15 cellular contexts compared by ENCODE assay signal in genomic region chr4:185772391-185773093, GRCh38. TPM values are rescaled to one million over a fixed set of nuclear protein-coding genes. Genes with fewer than 3 reads are reported as not detected.
DNase-seq lines count a peak whose midpoint lies in the region; ATAC-seq and TF ChIP-seq lines count a peak whose summit lies in the region.
"Had no signal": no experiment of that assay in that cellular context is flagged by ENCODE, and none has a peak within 500 bp of the region (broad histone marks: within the 10 kb centered on the region; RNA-seq: fewer than 3 reads in every experiment).

No MANE protein-coding gene starts in this region.

- peaks cover 0 to 24% of the 10 kb centered on the region in 2 donors for H3K4me1 ChIP-seq in right atrium auricular region
- peaks cover 30% of the 10 kb centered on the region for H3K4me1 ChIP-seq in hepatocyte (ENCODE audit: insufficient read depth)
- H3K4me1 ChIP-seq in prostate gland (replicated peaks), result no peaks in the 10 kb centered on the region
- peaks cover 2 to 11% of the 10 kb centered on the region in 2 donors for H3K4me1 ChIP-seq in aorta (ENCODE audit: control insufficient read depth in 1 of 2, insufficient read depth in 2 of 2, low read length in 2 of 2)
- peaks cover 3% of the 10 kb centered on the region for H3K4me1 ChIP-seq in ovary (ENCODE audit: insufficient read depth)
- H3K4me1 ChIP-seq: foreskin keratinocyte had no signal

- WGBS in hepatocyte (ENCODE audit: low lambda C conversion rate, missing lambda C conversion rate), result 87% methylated on average over 12 of the region's 12 CpGs
- WGBS in prostate gland, result 67% methylated on average over 12 of the region's 12 CpGs
- WGBS in aorta, 2 donors, result 18 to 54% methylated on average over 12 of the region's 12 CpGs
- WGBS in ovary, 3 donors, result 84 to 89% (median 86%) methylated on average over 12 of the region's 12 CpGs

- TF ChIP-seq CTCF in right atrium auricular region (IDR thresholded peaks at IDR 0.05) (no peak), hepatocyte (IDR thresholded peaks at IDR 0.05; ENCODE audit: poor library complexity) (no peak), prostate gland (IDR thresholded peaks at IDR 0.05) (no peak), ovary (IDR thresholded peaks at IDR 0.05) (no peak)

- ATAC-seq in Right ventricle myocardium inferior (no peak), aorta (ENCODE audit: low FRiP score) (no peak), HG02571 (IDR thresholded peaks at IDR 0.05; ENCODE audit: unreplicated experiment) (no peak)
- ATAC-seq: foreskin keratinocyte had no signal

- H3K4me3 ChIP-seq in right atrium auricular region (peak overlapping the region in 1 of 2 donors; percentile 40), hepatocyte (no peak overlapping the region), prostate gland (no peak overlapping the region), aorta (ENCODE audit: low read length in 2 of 2) (peak overlapping the region; percentile 49 to 71), ovary (no peak overlapping the region)

- TF ChIP-seq POLR2A in prostate gland (IDR thresholded peaks at IDR 0.05) (no peak), ovary (IDR thresholded peaks at IDR 0.05) (no peak)

- H3K79me2 ChIP-seq in hepatocyte, result peaks cover 4% of the 10 kb centered on the region

- intact Hi-C loops in Right ventricle myocardium inferior (cut with DNase I) (loop anchor here (5.0 kb wide), 1 partner anchor 35 kb away; no protein-coding TSS in a partner anchor), prostate gland (cut with DNase I) (loop anchor here (10.0 kb wide), 2 partner anchors 118 to 262 kb away; no protein-coding TSS in a partner anchor), aorta (cut with DNase I) (loop anchor here (5.0 to 10.0 kb wide), 5 partner anchors 35 to 252 kb away; no protein-coding TSS in a partner anchor), ovary (cut with DNase I) (no loop called here)

- H3K4me2 ChIP-seq in hepatocyte, result peak overlapping the region; percentile 71

- no peak overlapping the region for H2AFZ ChIP-seq in hepatocyte

- H3K9me3 ChIP-seq in right atrium auricular region (no peaks in the 10 kb centered on the region), hepatocyte (ENCODE audit: low read depth) (no peaks in the 10 kb centered on the region), prostate gland (no peaks in the 10 kb centered on the region), aorta (ENCODE audit: control insufficient read depth, low read length) (no peaks in the 10 kb centered on the region), ovary (no peaks in the 10 kb centered on the region)

- TF ChIP-seq EP300 in ovary (IDR thresholded peaks at IDR 0.05), result no peak

- DNase-seq in right atrium auricular region (ENCODE audit: low spot score) (no peak), Right ventricle myocardium inferior (ENCODE audit: missing footprints) (no peak), hepatocyte (ENCODE audit: low spot score) (no peak), prostate gland (ENCODE audit: low spot score) (no peak), aorta (no peak), NCI-H1105 treated with DMSO at 0.1 percent for 48 hours (lab: John Stamatoyannopoulos, UW) (no peak), ovary (no peak)
- DNase-seq: ACHN; activated CD4-positive, alpha-beta T cell treated with anti-CD3 and anti-CD28 coated beads, Interleukin-2, amount 50 U/mL, for 4 hours; effector CD4-positive, alpha-beta T cell; foreskin keratinocyte; retina; SIG-M5; stimulated activated CD4-positive, alpha-beta T cell treated with anti-CD3 and anti-CD28 coated beads, Interleukin-4, amount 100 ng/mL, for 4 hours had no signal

- H3K36me3 ChIP-seq in right atrium auricular region, result no peaks in the 10 kb centered on the region
- H3K36me3 ChIP-seq in hepatocyte (replicated peaks; ENCODE audit: insufficient read depth, low read depth), result no peaks in the 10 kb centered on the region
- H3K36me3 ChIP-seq in prostate gland, result no peaks in the 10 kb centered on the region
- no peaks in the 10 kb centered on the region for H3K36me3 ChIP-seq in aorta (ENCODE audit: control insufficient read depth in 1 of 2, insufficient read depth in 2 of 2, low read length in 1 of 2)
- H3K36me3 ChIP-seq in ovary, result no peaks in the 10 kb centered on the region

- H3K27ac ChIP-seq in right atrium auricular region (peak overlapping the region; percentile 78 to 81), hepatocyte (peak overlapping the region; percentile 87), prostate gland (peak overlapping the region; percentile 41 to 56), aorta (ENCODE audit: low read depth in 1 of 2, low read length in 2 of 2) (peak overlapping the region; percentile 66 to 72), ovary (no peak overlapping the region)
- H3K27ac ChIP-seq: foreskin keratinocyte had no signal

- H3K9me2 ChIP-seq in hepatocyte (replicated peaks; ENCODE audit: insufficient read depth), result no peaks in the 10 kb centered on the region

- no peaks in the 10 kb centered on the region for H3K27me3 ChIP-seq in right atrium auricular region
- no peaks in the 10 kb centered on the region for H3K27me3 ChIP-seq in hepatocyte
- no peaks in the 10 kb centered on the region for H3K27me3 ChIP-seq in prostate gland (replicated peaks; ENCODE audit: insufficient read depth)
- no peaks in the 10 kb centered on the region for H3K27me3 ChIP-seq in aorta (ENCODE audit: control insufficient read depth in 1 of 2, insufficient read depth in 2 of 2, low read length in 1 of 2)
- no peaks in the 10 kb centered on the region for H3K27me3 ChIP-seq in ovary
- H3K27me3 ChIP-seq: foreskin keratinocyte had no signal

- H4K20me1 ChIP-seq in hepatocyte (ENCODE audit: insufficient read depth, poor library complexity, severe bottlenecking), result no peaks in the 10 kb centered on the region

RNA-seq across cellular contexts. Expression of gene SORBS2, which starts 39.5 kb away (rescaled TPM):
- total RNA-seq in right atrium auricular region (100 to 1,000 TPM; 530 to 741 TPM), Right ventricle myocardium inferior (828 TPM), hepatocyte (52.1 and 56.5 TPM in 2 replicates), prostate gland (100 to 1,000 TPM; 175 to 242 TPM), aorta (100 to 1,000 TPM; 289 to 696 TPM), ovary (10 to 100 TPM; 17.4 to 80.0 (median 32.7) TPM)
- polyA plus RNA-seq in hepatocyte (43.4 and 60.0 TPM in 2 replicates), aorta (100 to 1,000 TPM; 111 to 202 TPM), ovary (100 to 1,000 TPM in 1 of 2 donors, 10 to 100 TPM in 1; 24.2 to 204 TPM)

Comparison
In these comparisons a context has a peak if more than half of its experiments do, and no peak if none do; other contexts are left out.
1. H3K27ac ChIP-seq: peak in right atrium auricular region (2 of 2), hepatocyte (single experiment), prostate gland (2 of 2) and aorta (2 of 2); none in ovary (0 of 2).
2. H3K4me3 ChIP-seq: peak in aorta (2 of 2); none in hepatocyte (single experiment), prostate gland (0 of 2) and ovary (single experiment).
3. intact Hi-C loops: an anchor here in Right ventricle myocardium inferior (5.0 kb wide), prostate gland (10.0 kb wide) and aorta (5.0 to 10.0 kb wide); none called in ovary.